ENCODE assay signal across 21 cellular contexts in genomic region chr7:112381311-112382091, GRCh38.
"Had no signal": no experiment of that assay in that cellular context is flagged by ENCODE, and none has a peak within 500 bp of the region (broad histone marks: within the 10 kb centered on the region; RNA-seq: fewer than 3 reads in every experiment).

No MANE protein-coding gene starts in this region.

- H3K27me3 ChIP-seq: heart right ventricle, tibial nerve had no signal

- H3K9ac ChIP-seq: parathyroid adenoma had no signal

- H3K79me2 ChIP-seq: parathyroid adenoma had no signal

- DNase-seq: activated CD4-positive, alpha-beta memory T cell treated with anti-CD3 and anti-CD28 coated beads, Interleukin-2, amount 10 ng/mL, durations not matched to agents 7 days and 5 days; activated CD4-positive, alpha-beta T cell treated with anti-CD3 and anti-CD28 coated beads for 48 hours; activated effector memory CD4-positive, alpha-beta T cell treated with Interleukin-2 at 50 U/mL for 16 hours; activated naive CD4-positive, alpha-beta T cell treated with anti-CD3 and anti-CD28 coated beads for 36 hours; activated naive CD8-positive, alpha-beta T cell treated with anti-CD3 and anti-CD28 coated beads, Interleukin-2, amount 10 ng/mL, durations not matched to agents 7 days and 5 days; activated T-cell treated with anti-CD3 and anti-CD28 coated beads, Interleukin-2, amount 50 U/mL, for 72 hours; amniotic stem cell; endodermal cell; heart right ventricle; islet precursor cell; left colon; mesenchymal stem cell; nephron progenitor cell; nucleus accumbens; right cardiac atrium; stimulated activated CD4-positive, alpha-beta T cell treated with anti-CD3 and anti-CD28 coated beads, Interleukin-1b, Interleukin-23, amount 100 ng/mL, for 48 hours; stimulated activated naive CD8-positive, alpha-beta T cell treated with anti-CD3 and anti-CD28 coated beads, Interleukin-15, amount 100 ng/mL, for 72 hours had no signal

- H3K4me1 ChIP-seq: heart right ventricle, parathyroid adenoma, tibial nerve had no signal

- H3K9me3 ChIP-seq: tibial nerve had no signal

- H2AFZ ChIP-seq: parathyroid adenoma had no signal

- ATAC-seq: activated T-cell treated with anti-CD3 and anti-CD28 coated beads, Interleukin-2, amount 50 U/mL, for 72 hours; heart right ventricle; left colon; right cardiac atrium; stimulated activated naive CD8-positive, alpha-beta T cell treated with anti-CD3 and anti-CD28 coated beads, Interleukin-15, amount 100 ng/mL, for 72 hours had no signal

- FAIRE-seq: bronchial epithelial cell had no signal

- H3K27ac ChIP-seq: coronary artery, heart right ventricle, parathyroid adenoma, tibial nerve had no signal

- H3K4me3 ChIP-seq: coronary artery, heart right ventricle, tibial nerve had no signal

- H3K36me3 ChIP-seq: heart right ventricle, tibial nerve had no signal
